Comparison of ENCODE assay signal across 19 cellular contexts in the genomic region with DNA sequence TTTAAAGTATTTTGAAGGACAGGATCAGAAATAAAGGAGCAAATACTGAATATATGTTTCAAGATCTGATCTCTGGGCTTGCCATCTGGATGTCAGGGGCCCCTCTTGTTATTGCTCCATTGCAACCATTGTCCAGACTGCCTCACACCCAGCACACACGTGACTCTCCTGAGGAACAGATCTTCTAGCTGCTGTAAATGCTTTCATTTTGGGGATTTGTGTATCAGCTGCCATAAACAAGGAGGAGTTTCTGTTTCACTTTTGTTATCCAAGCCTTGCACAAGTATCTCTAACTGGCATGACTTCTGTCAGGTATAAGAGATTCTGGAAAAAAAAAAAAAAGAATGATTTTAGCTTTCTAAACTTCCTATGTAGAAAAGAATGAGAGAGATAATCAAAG.
"Had no signal": no experiment of that assay in that cellular context is flagged by ENCODE, and none has a peak within 500 bp of the region (broad histone marks: within the 10 kb centered on the region; RNA-seq: fewer than 3 reads in every experiment).

No MANE protein-coding gene starts in this region.

- H3K4me1 ChIP-seq: adrenal gland, breast epithelium, tibial artery had no signal

- ATAC-seq: activated CD4-positive, alpha-beta T cell treated with anti-CD3 and anti-CD28 coated beads for 36 hours; activated naive CD4-positive, alpha-beta T cell treated with anti-CD3 and anti-CD28 coated beads, Interleukin-2, amount 50 U/mL, for 72 hours; left lobe of liver; stimulated activated naive CD8-positive, alpha-beta T cell treated with anti-CD3 and anti-CD28 coated beads, Interleukin-15, Interleukin-2, amounts not matched to agents 100 U/mL and 50 U/mL, for 24 hours had no signal

- H3K9me3 ChIP-seq: breast epithelium, tibial artery had no signal

- H3K27me3 ChIP-seq: adrenal gland, breast epithelium, tibial artery had no signal

- H3K4me3 ChIP-seq: adrenal gland, breast epithelium, tibial artery had no signal

- H3K36me3 ChIP-seq: adrenal gland, breast epithelium, tibial artery had no signal

- DNase-seq: activated CD4-positive, alpha-beta T cell treated with anti-CD3 and anti-CD28 coated beads, Interleukin-2, amount 50 U/mL, for 48 hours; activated gamma-delta T cell treated with Interleukin-2 at 50 U/mL for 16 hours; activated T-cell treated with anti-CD3 and anti-CD28 coated beads for 4 hours; adrenal gland; cortex of kidney; foreskin melanocyte; glutamatergic neuron; hypothalamus; islet precursor cell; midbrain; nephron progenitor cell; stimulated activated CD4-positive, alpha-beta T cell treated with anti-CD3 and anti-CD28 coated beads, Interleukin-2, amount 100 ng/mL, for 24 hours; stimulated activated naive CD8-positive, alpha-beta T cell treated with anti-CD3 and anti-CD28 coated beads, Interleukin-15, Interleukin-2, amounts not matched to agents 100 U/mL and 50 U/mL, for 24 hours; substantia nigra; tibial artery had no signal

- H3K27ac ChIP-seq: adrenal gland, breast epithelium, tibial artery had no signal
